ENCODE assay signal across 37 cellular contexts in genomic region chr17:14902803-14903202, GRCh38.
"Had no signal": no experiment of that assay in that cellular context is flagged by ENCODE, and none has a peak within 500 bp of the region (broad histone marks: within the 10 kb centered on the region; RNA-seq: fewer than 3 reads in every experiment).

No MANE protein-coding gene starts in this region.

- H3K27ac ChIP-seq: ascending aorta, cardiac muscle cell, VCaP had no signal

- H3K27ac Mint-ChIP-seq: activated B cell treated with CpG ODN at 0.5 μM for 24 hours; activated CD4-positive, alpha-beta memory T cell treated with anti-CD3 and anti-CD28 coated beads, Interleukin-2, amount 10 ng/mL, durations not matched to agents 7 days and 5 days; activated CD4-positive, alpha-beta T cell treated with anti-CD3 and anti-CD28 coated beads, Interleukin-2, amount 10 ng/mL, durations not matched to agents 7 days and 5 days; activated naive CD4-positive, alpha-beta T cell treated with anti-CD3 and anti-CD28 coated beads, Interleukin-2, amount 10 ng/mL, durations not matched to agents 7 days and 5 days; activated naive CD4-positive, alpha-beta T cell treated with anti-CD3 and anti-CD28 coated beads, Interleukin-2, amount 50 U/mL, for 24 hours; activated naive CD8-positive, alpha-beta T cell; activated naive CD8-positive, alpha-beta T cell treated with anti-CD3 and anti-CD28 coated beads, Interleukin-2, amount 10 ng/mL, durations not matched to agents 7 days and 5 days; activated naive CD8-positive, alpha-beta T cell treated with anti-CD3 and anti-CD28 coated beads, Interleukin-2, amount 50 U/mL, for 24 hours; activated T-cell treated with anti-CD3 and anti-CD28 coated beads, Interleukin-2, amount 50 U/mL, for 72 hours; activated T-helper 1 cell treated with anti-CD3 and anti-CD28 coated beads, Interleukin-12 subunit alpha, Interleukin-12 subunit beta, Interleukin-2, Interleukin-4 antibody, amounts not matched to agents 30 ng/mL and 10 ng/mL and 1 ng/mL, durations not matched to agents 14 hours and 24 hours and 36 hours; activated T-helper 17 cell treated with anti-CD3 and anti-CD28 coated beads, Interleukin-2, amount 50 U/mL, for 72 hours; brain; T-helper 1 cell treated with Interleukin-12 subunit alpha and Interleukin-12 subunit beta and Interleukin-4 antibody, amounts not matched to agents 30 μg/mL and 1 μg/mL, for 36 hours; T-helper 2 cell treated with Interferon-gamma antibody and Interleukin-4, amounts not matched to agents 5 μg/mL and 100 μg/mL, for 36 hours had no signal

- H3K27me3 ChIP-seq: ascending aorta, cardiac muscle cell had no signal

- H3K9me3 ChIP-seq: ascending aorta had no signal

- FAIRE-seq: bronchial epithelial cell, TTC549 had no signal

- H3K27me3 Mint-ChIP-seq: activated naive CD8-positive, alpha-beta T cell; brain had no signal

- ATAC-seq: activated naive CD8-positive, alpha-beta T cell treated with anti-CD3 and anti-CD28 coated beads, Interleukin-2, amount 50 U/mL, for 24 hours; activated T-cell treated with anti-CD3 and anti-CD28 coated beads, Interleukin-2, amount 50 U/mL, for 4 hours; activated T-cell treated with anti-CD3 and anti-CD28 coated beads, Interleukin-2, amount 50 U/mL, for 72 hours; activated T-helper 17 cell treated with anti-CD3 and anti-CD28 coated beads, Interleukin-2, amount 50 U/mL, for 72 hours had no signal

- H3K4me3 Mint-ChIP-seq: activated B cell treated with CpG ODN at 0.5 μM for 24 hours; activated CD4-positive, alpha-beta memory T cell treated with anti-CD3 and anti-CD28 coated beads, Interleukin-2, amount 10 ng/mL, durations not matched to agents 7 days and 5 days; activated CD4-positive, alpha-beta T cell treated with anti-CD3 and anti-CD28 coated beads, Interleukin-2, amount 10 ng/mL, durations not matched to agents 7 days and 5 days; activated naive CD4-positive, alpha-beta T cell treated with anti-CD3 and anti-CD28 coated beads, Interleukin-2, amount 10 ng/mL, durations not matched to agents 7 days and 5 days; activated naive CD4-positive, alpha-beta T cell treated with anti-CD3 and anti-CD28 coated beads, Interleukin-2, amount 50 U/mL, for 24 hours; activated naive CD8-positive, alpha-beta T cell; activated naive CD8-positive, alpha-beta T cell treated with anti-CD3 and anti-CD28 coated beads, Interleukin-2, amount 10 ng/mL, durations not matched to agents 7 days and 5 days; activated naive CD8-positive, alpha-beta T cell treated with anti-CD3 and anti-CD28 coated beads, Interleukin-2, amount 50 U/mL, for 24 hours; activated T-cell treated with anti-CD3 and anti-CD28 coated beads, Interleukin-2, amount 50 U/mL, for 4 hours; activated T-cell treated with anti-CD3 and anti-CD28 coated beads, Interleukin-2, amount 50 U/mL, for 72 hours; activated T-helper 1 cell treated with anti-CD3 and anti-CD28 coated beads, Interleukin-12 subunit alpha, Interleukin-12 subunit beta, Interleukin-2, Interleukin-4 antibody, amounts not matched to agents 30 ng/mL and 10 ng/mL and 1 ng/mL, durations not matched to agents 14 hours and 24 hours and 36 hours; activated T-helper 17 cell treated with anti-CD3 and anti-CD28 coated beads, Interleukin-2, amount 50 U/mL, for 72 hours; brain; central memory CD8-positive, alpha-beta T cell; T-helper 1 cell treated with Interleukin-12 subunit alpha and Interleukin-12 subunit beta and Interleukin-4 antibody, amounts not matched to agents 30 μg/mL and 1 μg/mL, for 36 hours; T-helper 2 cell treated with Interferon-gamma antibody and Interleukin-4, amounts not matched to agents 5 μg/mL and 100 μg/mL, for 36 hours had no signal

- H3K36me3 ChIP-seq: ascending aorta, cardiac muscle cell had no signal

- H3K4me3 ChIP-seq: ascending aorta, cardiac muscle cell had no signal

- H3K36me3 Mint-ChIP-seq: activated naive CD4-positive, alpha-beta T cell treated with anti-CD3 and anti-CD28 coated beads, Interleukin-2, amount 10 ng/mL, durations not matched to agents 7 days and 5 days; activated naive CD4-positive, alpha-beta T cell treated with anti-CD3 and anti-CD28 coated beads, Interleukin-2, amount 50 U/mL, for 24 hours; activated naive CD8-positive, alpha-beta T cell; activated naive CD8-positive, alpha-beta T cell treated with anti-CD3 and anti-CD28 coated beads, Interleukin-2, amount 10 ng/mL, durations not matched to agents 7 days and 5 days had no signal

- H3K4me1 ChIP-seq: ascending aorta had no signal

- DNase-seq: activated B cell treated with CpG ODN at 0.5 μM for 24 hours; activated CD4-positive, alpha-beta memory T cell treated with anti-CD3 and anti-CD28 coated beads, Interleukin-2, amount 10 ng/mL, durations not matched to agents 7 days and 5 days; activated CD4-positive, alpha-beta T cell treated with anti-CD3 and anti-CD28 coated beads for 4 hours; activated CD4-positive, alpha-beta T cell treated with anti-CD3 and anti-CD28 coated beads, Interleukin-2, amount 10 ng/mL, durations not matched to agents 7 days and 5 days; activated CD4-positive, alpha-beta T cell treated with anti-CD3 and anti-CD28 coated beads, Interleukin-2, amount 50 U/mL, for 48 hours; activated CD4-positive, CD25-positive, alpha-beta regulatory T cell treated with anti-CD3 and anti-CD28 coated beads, Interleukin-2, amount 50 U/mL, for 72 hours; activated CD8-positive, alpha-beta memory T cell treated with anti-CD3 and anti-CD28 coated beads, Interleukin-2, amount 50 U/mL, for 4 hours; activated effector memory CD4-positive, alpha-beta T cell treated with Interleukin-2 at 50 U/mL for 16 hours; activated gamma-delta T cell; activated naive CD4-positive, alpha-beta T cell treated with anti-CD3 and anti-CD28 coated beads, Interleukin-2, amount 10 ng/mL, durations not matched to agents 7 days and 5 days; activated naive CD4-positive, alpha-beta T cell treated with Interleukin-2 at 50 U/mL for 16 hours; activated naive CD8-positive, alpha-beta T cell treated with anti-CD3 and anti-CD28 coated beads, Interleukin-2, amount 10 ng/mL, durations not matched to agents 7 days and 5 days; activated naive CD8-positive, alpha-beta T cell treated with anti-CD3 and anti-CD28 coated beads, Interleukin-2, amount 50 U/mL, for 24 hours; activated T-cell treated with anti-CD3 and anti-CD28 coated beads for 4 hours; activated T-cell treated with anti-CD3 and anti-CD28 coated beads, Interleukin-2, amount 50 U/mL, for 1 hour; activated T-cell treated with anti-CD3 and anti-CD28 coated beads, Interleukin-2, amount 50 U/mL, for 4 hours; activated T-cell treated with anti-CD3 and anti-CD28 coated beads, Interleukin-2, amount 50 U/mL, for 72 hours; amygdala; anterior cingulate cortex; caudate nucleus; cerebellar nuclear complex; T-helper 1 cell; T-helper 2 cell; T-helper 9 cell had no signal

- H3K4me1 Mint-ChIP-seq: activated B cell treated with CpG ODN at 0.5 μM for 24 hours; activated CD4-positive, alpha-beta memory T cell treated with anti-CD3 and anti-CD28 coated beads, Interleukin-2, amount 10 ng/mL, durations not matched to agents 7 days and 5 days; activated CD4-positive, alpha-beta T cell treated with anti-CD3 and anti-CD28 coated beads, Interleukin-2, amount 10 ng/mL, durations not matched to agents 7 days and 5 days; activated naive CD4-positive, alpha-beta T cell treated with anti-CD3 and anti-CD28 coated beads, Interleukin-2, amount 10 ng/mL, durations not matched to agents 7 days and 5 days; activated naive CD4-positive, alpha-beta T cell treated with anti-CD3 and anti-CD28 coated beads, Interleukin-2, amount 50 U/mL, for 24 hours; activated naive CD8-positive, alpha-beta T cell treated with anti-CD3 and anti-CD28 coated beads, Interleukin-2, amount 10 ng/mL, durations not matched to agents 7 days and 5 days; activated naive CD8-positive, alpha-beta T cell treated with anti-CD3 and anti-CD28 coated beads, Interleukin-2, amount 50 U/mL, for 24 hours; activated T-helper 17 cell treated with anti-CD3 and anti-CD28 coated beads, Interleukin-2, amount 50 U/mL, for 72 hours; central memory CD8-positive, alpha-beta T cell had no signal

- H3K9me3 Mint-ChIP-seq: activated CD4-positive, alpha-beta memory T cell treated with anti-CD3 and anti-CD28 coated beads, Interleukin-2, amount 10 ng/mL, durations not matched to agents 7 days and 5 days; activated CD4-positive, alpha-beta T cell treated with anti-CD3 and anti-CD28 coated beads, Interleukin-2, amount 10 ng/mL, durations not matched to agents 7 days and 5 days; activated naive CD4-positive, alpha-beta T cell treated with anti-CD3 and anti-CD28 coated beads, Interleukin-2, amount 10 ng/mL, durations not matched to agents 7 days and 5 days; activated naive CD8-positive, alpha-beta T cell treated with anti-CD3 and anti-CD28 coated beads, Interleukin-2, amount 10 ng/mL, durations not matched to agents 7 days and 5 days; activated T-helper 17 cell treated with anti-CD3 and anti-CD28 coated beads, Interleukin-2, amount 50 U/mL, for 72 hours; central memory CD8-positive, alpha-beta T cell; T-helper 1 cell treated with Interleukin-12 subunit alpha and Interleukin-12 subunit beta and Interleukin-4 antibody, amounts not matched to agents 30 μg/mL and 1 μg/mL, for 36 hours; T-helper 2 cell treated with Interferon-gamma antibody and Interleukin-4, amounts not matched to agents 5 μg/mL and 100 μg/mL, for 36 hours had no signal
